8 cellular contexts compared by ENCODE assay signal in genomic region chr3:48897401-48898376, GRCh38. TPM values are rescaled to one million over a fixed set of nuclear protein-coding genes. Genes with fewer than 3 reads are reported as not detected.
DNase-seq lines count a peak whose midpoint lies in the region; ATAC-seq and TF ChIP-seq lines count a peak whose summit lies in the region.

No MANE protein-coding gene starts in this region.

- H3K36me3 ChIP-seq in HUES6 (ENCODE audit: control insufficient read depth, insufficient read depth, low read length): no peaks in the 10 kb centered on the region
- H3K36me3 ChIP-seq in brain microvascular endothelial cell (replicated peaks): no peaks in the 10 kb centered on the region
- H3K36me3 ChIP-seq in right lobe of liver: peaks cover 0 to 2% (median 0%) of the 10 kb centered on the region in 4 donors
- H3K36me3 ChIP-seq in tibial nerve: no peaks in the 10 kb centered on the region

- ATAC-seq in right lobe of liver: peak; percentile 2 to 50 (median 27)

- H3K4me1 ChIP-seq in HUES6 (ENCODE audit: control insufficient read depth, insufficient read depth, low read length) (peaks cover 9% of the 10 kb centered on the region; the same call in 1 of the 2 replicates), right lobe of liver (peaks cover 0 to 19% (median 6%) of the 10 kb centered on the region in 4 donors), tibial nerve (peaks cover 0 to 27% (median 15%) of the 10 kb centered on the region in 4 donors)

- no peaks in the 10 kb centered on the region for H3K9me3 ChIP-seq in HUES6 (ENCODE audit: control insufficient read depth, insufficient read depth, low read depth, low read length)
- no peaks in the 10 kb centered on the region for H3K9me3 ChIP-seq in right lobe of liver
- no peaks in the 10 kb centered on the region for H3K9me3 ChIP-seq in tibial nerve

- TF ChIP-seq POLR2A in right lobe of liver (IDR thresholded peaks at IDR 0.05) (no peak), tibial nerve (IDR thresholded peaks at IDR 0.05) (no peak)

- in situ Hi-C loops in brain microvascular endothelial cell (cut with HindIII; ENCODE audit: low pct_ligation_motif_present, low sequenced_read_pairs): no loop called here

- DNase-seq in brain microvascular endothelial cell (no peak), right lobe of liver (peak in 1 of 3 donors; percentile 48), tibial nerve (ENCODE audit: low spot score in 2 of 2) (no peak), GOT3 (lab: John Stamatoyannopoulos, UW) (no peak), NCI-H446 (lab: John Stamatoyannopoulos, UW) (no peak)
- DNase-seq in stimulated activated CD4-positive, alpha-beta T cell treated with anti-CD3 and anti-CD28 coated beads, Interleukin-2, amount 100 ng/mL, for 48 hours: no peak

- no peak overlapping the region for H3K9ac ChIP-seq in HUES6 (ENCODE audit: low read length)

- intact Hi-C loops in right lobe of liver (cut with DNase I): no loop called here

- TF ChIP-seq CTCF in GM12875 (IDR thresholded peaks at IDR 0.05; ENCODE audit: borderline replicate concordance, insufficient read depth, low read depth, low read length) (no peak), brain microvascular endothelial cell (IDR thresholded peaks at IDR 0.05; ENCODE audit: low read depth, low read length, missing control alignments) (no peak), right lobe of liver (IDR thresholded peaks at IDR 0.05) (no peak), tibial nerve (IDR thresholded peaks at IDR 0.05) (no peak)

- 13% methylated on average over 7 of the region's 17 CpGs for WGBS in right lobe of liver (ENCODE audit: insufficient coverage, low coverage, low lambda C conversion rate, missing lambda C conversion rate)
- WGBS in tibial nerve, 2 donors: 39 to 40% methylated on average over 12 to 17 of the region's 17 CpGs

- peak overlapping the region; percentile 71 for H3K4me3 ChIP-seq in GM12875 (ENCODE audit: low read depth, low read length)
- H3K4me3 ChIP-seq in HUES6 (ENCODE audit: low read depth, low read length): peak overlapping the region; percentile 76
- peak overlapping the region; percentile 87 for H3K4me3 ChIP-seq in brain microvascular endothelial cell (ENCODE audit: low read depth, low read length)
- peak overlapping the region; percentile 51 to 98 (median 82) for H3K4me3 ChIP-seq in right lobe of liver
- peak overlapping the region; percentile 46 to 84 (median 58) for H3K4me3 ChIP-seq in tibial nerve

- H3K27me3 ChIP-seq in HUES6 (ENCODE audit: control insufficient read depth, insufficient read depth, low read length) (no peaks in the 10 kb centered on the region), brain microvascular endothelial cell (replicated peaks) (no peaks in the 10 kb centered on the region), right lobe of liver (no peaks in the 10 kb centered on the region), tibial nerve (no peaks in the 10 kb centered on the region)

- H3K27ac ChIP-seq in HUES6 (ENCODE audit: low read depth, low read length) (no peak overlapping the region), brain microvascular endothelial cell (no peak overlapping the region), right lobe of liver (peak overlapping the region; percentile 16 to 74 (median 54)), tibial nerve (peak overlapping the region; percentile 38 to 84 (median 79))

- no peak for TF ChIP-seq EP300 in tibial nerve (IDR thresholded peaks at IDR 0.05)

RNA-seq across cellular contexts. Expression of gene SLC25A20, which starts 1.0 kb away (rescaled TPM):
- total RNA-seq in right lobe of liver (100 to 1,000 TPM in 2 of 6 experiments, 10 to 100 TPM in 4; 54.4 to 114 (median 82.3) TPM), tibial nerve (10 to 100 TPM; 19.6 to 39.3 (median 22.1) TPM)

RNA-seq across cellular contexts. Expression of gene ARIH2, which starts 21.0 kb away (rescaled TPM):
- 10 to 100 TPM; 34.4 to 44.9 (median 38.2) TPM for total RNA-seq in right lobe of liver
- 100 to 1,000 TPM in 2 of 4 donors, 10 to 100 TPM in 2; 68.8 to 115 (median 94.4) TPM for total RNA-seq in tibial nerve

RNA-seq across cellular contexts. Expression of gene PRKAR2A, which starts 50.0 kb away (rescaled TPM):
- total RNA-seq in right lobe of liver (10 to 100 TPM; 21.9 to 31.1 (median 27.2) TPM), tibial nerve (10 to 100 TPM; 26.9 to 37.5 (median 32.4) TPM)

Comparison
In these comparisons a context has a peak if more than half of its experiments do, and no peak if none do; other contexts are left out.
1. H3K27ac ChIP-seq: peak in right lobe of liver (3 of 3) and tibial nerve (4 of 4); none in HUES6 (single experiment) and brain microvascular endothelial cell (single experiment).
2. Peak in every context shown above with its lines, with median percentiles within 50 percentile points of each other: H3K4me3 ChIP-seq.